9 cellular contexts compared by ENCODE assay signal in the genomic region with DNA sequence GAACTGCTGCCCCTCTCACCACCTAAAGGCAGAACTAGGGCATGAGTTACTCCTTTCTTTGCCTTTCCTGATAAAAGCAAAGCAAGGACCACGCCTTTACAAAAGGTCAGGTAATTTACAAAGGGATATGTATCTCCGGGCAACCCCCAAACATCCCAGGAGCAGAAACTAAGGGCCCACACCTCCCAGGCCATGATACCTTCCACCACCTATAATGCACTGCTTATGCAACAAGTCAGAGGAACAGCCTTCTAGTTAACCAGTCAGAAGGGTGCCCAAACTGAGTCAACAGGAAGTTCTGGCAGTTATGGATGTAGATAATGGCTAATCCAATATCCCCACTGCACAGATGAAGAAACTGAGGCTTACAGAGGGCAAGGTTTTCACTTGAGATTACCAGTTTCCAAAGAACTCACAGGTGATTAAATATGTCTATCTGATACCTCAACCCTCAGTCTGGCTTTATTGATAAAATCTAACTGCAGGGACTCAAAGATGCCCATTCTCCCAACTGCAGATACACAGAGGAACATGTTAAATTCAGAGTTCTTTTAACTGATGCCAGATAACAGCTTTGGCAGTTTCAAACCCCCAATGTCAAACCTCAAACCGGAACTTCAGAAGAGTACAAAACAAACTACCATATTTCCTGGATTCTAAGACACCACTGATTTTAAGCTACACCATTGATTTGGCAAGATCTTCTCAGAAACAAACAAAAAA. TPM values are rescaled to one million over a fixed set of nuclear protein-coding genes. Genes with fewer than 3 reads are reported as not detected.
DNase-seq lines count a peak whose midpoint lies in the region; ATAC-seq lines count a peak whose summit lies in the region.
"Had no signal": no experiment of that assay in that cellular context is flagged by ENCODE, and none has a peak within 500 bp of the region (broad histone marks: within the 10 kb centered on the region; RNA-seq: fewer than 3 reads in every experiment).

No MANE protein-coding gene starts in this region.

- H3K27me3 ChIP-seq in right cardiac atrium (ENCODE audit: control insufficient read depth, insufficient read depth): no peaks in the 10 kb centered on the region
- H3K27me3 ChIP-seq in aorta (ENCODE audit: control insufficient read depth in 1 of 2, insufficient read depth in 2 of 2, low read length in 1 of 2): no peaks in the 10 kb centered on the region

- no peaks in the 10 kb centered on the region for H3K36me3 ChIP-seq in aorta (ENCODE audit: control insufficient read depth in 1 of 2, insufficient read depth in 2 of 2, low read length in 1 of 2)

- no peak for DNase-seq in right cardiac atrium
- DNase-seq in cardiac septum (ENCODE audit: low spot score): no peak
- no peak for DNase-seq in activated naive CD8-positive, alpha-beta T cell treated with anti-CD3 and anti-CD28 coated beads, Interleukin-2, amount 50 U/mL, for 24 hours
- no peak for DNase-seq in memory B cell (ENCODE audit: low spot score in 2 of 2)
- DNase-seq in aorta: no peak
- no peak for DNase-seq in stimulated activated CD4-positive, alpha-beta T cell treated with anti-CD3 and anti-CD28 coated beads, Interleukin-4, amount 100 ng/mL, for 24 hours
- DNase-seq in stimulated activated CD4-positive, alpha-beta T cell treated with anti-CD3 and anti-CD28 coated beads, Interleukin-1b, Interleukin-23, amount 100 ng/mL, for 48 hours: no peak

- H3K36me3 Mint-ChIP-seq in activated naive CD8-positive, alpha-beta T cell treated with anti-CD3 and anti-CD28 coated beads, Interleukin-2, amount 50 U/mL, for 24 hours (ENCODE audit: low read depth): peaks cover 7% of the 10 kb centered on the region
- H3K36me3 Mint-ChIP-seq in memory B cell: peaks cover 7% of the 10 kb centered on the region

- peak overlapping the region; percentile 89 for H3K27ac Mint-ChIP-seq in activated naive CD8-positive, alpha-beta T cell treated with anti-CD3 and anti-CD28 coated beads, Interleukin-2, amount 50 U/mL, for 24 hours
- peak overlapping the region; percentile 91 for H3K27ac Mint-ChIP-seq in memory B cell

- H3K27ac ChIP-seq in right cardiac atrium (ENCODE audit: low read length) (peak overlapping the region; percentile 77), aorta (ENCODE audit: low read depth in 1 of 2, low read length in 2 of 2) (peak overlapping the region; percentile 61 to 90)

- peak overlapping the region; percentile 66 for H3K4me3 Mint-ChIP-seq in activated naive CD8-positive, alpha-beta T cell treated with anti-CD3 and anti-CD28 coated beads, Interleukin-2, amount 50 U/mL, for 24 hours
- H3K4me3 Mint-ChIP-seq in memory B cell: peak overlapping the region; percentile 69

- H3K4me1 ChIP-seq in right cardiac atrium (ENCODE audit: control insufficient read depth, insufficient read depth, low read length) (peaks cover 59% of the 10 kb centered on the region), aorta (ENCODE audit: control insufficient read depth in 1 of 2, insufficient read depth in 2 of 2, low read length in 2 of 2) (peaks cover 11 to 16% of the 10 kb centered on the region in 2 donors)

- WGBS in right cardiac atrium: 50% methylated on average over 3 of the region's 3 CpGs
- 62 to 67% methylated on average over 3 of the region's 3 CpGs for WGBS in aorta, 2 donors

- H3K4me3 ChIP-seq in right cardiac atrium (ENCODE audit: low read length): no peak overlapping the region
- no peak overlapping the region for H3K4me3 ChIP-seq in aorta (ENCODE audit: low read length in 2 of 2)

- no peaks in the 10 kb centered on the region for H3K9me3 Mint-ChIP-seq in activated naive CD8-positive, alpha-beta T cell treated with anti-CD3 and anti-CD28 coated beads, Interleukin-2, amount 50 U/mL, for 24 hours
- H3K9me3 Mint-ChIP-seq in memory B cell: no peaks in the 10 kb centered on the region

- no peaks in the 10 kb centered on the region for H3K27me3 Mint-ChIP-seq in activated naive CD8-positive, alpha-beta T cell treated with anti-CD3 and anti-CD28 coated beads, Interleukin-2, amount 50 U/mL, for 24 hours
- H3K27me3 Mint-ChIP-seq in memory B cell: no peaks in the 10 kb centered on the region

- H3K9me3 ChIP-seq in right cardiac atrium (ENCODE audit: control insufficient read depth, low read length) (no peaks in the 10 kb centered on the region), aorta (ENCODE audit: control insufficient read depth, low read length) (no peaks in the 10 kb centered on the region)

- intact Hi-C loops in right cardiac atrium (cut with DNase I): no loop called here
- intact Hi-C loops in cardiac septum (cut with DNase I): loop anchor here (2.0 kb wide), 1 partner anchor 15 kb away; no protein-coding TSS in a partner anchor
- intact Hi-C loops in aorta (cut with DNase I): loop anchor here in 1 of 2 donors (2.0 kb wide), 2 partner anchors 17 to 19 kb away; partner anchors contain the start of gene CASTOR1

- H3K4me1 Mint-ChIP-seq in activated naive CD8-positive, alpha-beta T cell treated with anti-CD3 and anti-CD28 coated beads, Interleukin-2, amount 50 U/mL, for 24 hours: peaks cover 98% of the 10 kb centered on the region
- peaks cover 90% of the 10 kb centered on the region for H3K4me1 Mint-ChIP-seq in memory B cell

- ATAC-seq in right cardiac atrium (no peak), memory B cell (ENCODE audit: low read depth) (peak; percentile 18), aorta (ENCODE audit: low FRiP score) (no peak), GM18858 (IDR thresholded peaks at IDR 0.05; ENCODE audit: unreplicated experiment) (no peak)
- peak; percentile 39 for ATAC-seq in activated naive CD8-positive, alpha-beta T cell treated with anti-CD3 and anti-CD28 coated beads, Interleukin-2, amount 50 U/mL, for 24 hours

RNA-seq across cellular contexts. Expression of gene CASTOR1, which starts 16.8 kb away (rescaled TPM):
- total RNA-seq in right cardiac atrium (1 to 10 TPM; 7.0 to 9.0 (median 7.4) TPM), cardiac septum (5.0 TPM), aorta (10 to 100 TPM; 13.5 to 14.0 TPM)
- polyA plus RNA-seq in right cardiac atrium (6.4 TPM), aorta (10 to 100 TPM in 1 of 2 donors, 1 to 10 TPM in 1; 4.0 to 13.4 TPM)

RNA-seq across cellular contexts. Expression of gene TBC1D10A, which starts 20.7 kb away (rescaled TPM):
- total RNA-seq in right cardiac atrium (1 to 10 TPM; 5.6 to 9.1 (median 8.5) TPM), cardiac septum (5.7 TPM), aorta (10 to 100 TPM; 32.9 to 45.5 TPM)
- polyA plus RNA-seq in right cardiac atrium (5.4 TPM), aorta (10 to 100 TPM; 16.7 to 22.1 TPM)

RNA-seq across cellular contexts. Expression of gene OSM, which starts 39.4 kb away (rescaled TPM):
- total RNA-seq in right cardiac atrium (1 to 10 TPM in 1 of 4 donors, under 1 TPM in 3; 0.17 to 1.5 (median 0.26) TPM), cardiac septum (0.32 TPM), aorta (1 to 10 TPM; 1.4 to 3.9 TPM)
- polyA plus RNA-seq in right cardiac atrium (0.81 TPM), aorta (1 to 10 TPM; 1.4 to 1.6 TPM)
- total RNA-seq: myocyte had no signal

RNA-seq across cellular contexts. Expression of gene SF3A1, which starts 50.6 kb away (rescaled TPM):
- 100 to 1,000 TPM; 105 to 110 (median 108) TPM for total RNA-seq in right cardiac atrium
- polyA plus RNA-seq in right cardiac atrium: 16.2 TPM
- total RNA-seq in cardiac septum: 106 TPM
- total RNA-seq in aorta: 100 to 1,000 TPM; 112 to 116 TPM
- 10 to 100 TPM; 13.6 to 23.8 TPM for polyA plus RNA-seq in aorta

RNA-seq across cellular contexts. Expression of gene CCDC157, which starts 50.7 kb away (rescaled TPM):
- total RNA-seq in right cardiac atrium: 1 to 10 TPM in 3 of 4 donors, under 1 TPM in 1; 0.47 to 2.1 (median 1.4) TPM
- 0.66 TPM for polyA plus RNA-seq in right cardiac atrium
- total RNA-seq in cardiac septum: 0.78 TPM
- total RNA-seq in aorta: 1 to 10 TPM in 1 of 2 donors, under 1 TPM in 1; 0.87 to 2.4 TPM
- 1 to 10 TPM; 1.0 to 3.6 TPM for polyA plus RNA-seq in aorta

Comparison
In these comparisons a context has a peak if more than half of its experiments do, and no peak if none do; other contexts are left out.
1. ATAC-seq: peak in activated naive CD8-positive, alpha-beta T cell treated with anti-CD3 and anti-CD28 coated beads, Interleukin-2, amount 50 U/mL, for 24 hours (single experiment) and memory B cell (single experiment); none in right cardiac atrium (0 of 2), aorta (single experiment) and GM18858 (single experiment).